Comparison of ENCODE assay signal across 1 cellular context in genomic region chr2:218234487-218234886, GRCh38.
TF ChIP-seq lines count a peak whose summit lies in the region.

No MANE protein-coding gene starts in this region.

TF ChIP-seq in IMR-90, 13 proteins besides CTCF, POLR2A, EP300 and RAD21:
- TF ChIP-seq MXI1 (IDR thresholded peaks at IDR 0.05; ENCODE audit: borderline replicate concordance, low read depth, low read length) (no peak), USF2 (IDR thresholded peaks at IDR 0.05; ENCODE audit: low read depth, low read length) (no peak), MAFK (IDR thresholded peaks at IDR 0.05; ENCODE audit: low read depth, low read length) (no peak), CEBPB (IDR thresholded peaks at IDR 0.05; ENCODE audit: low read depth, low read length) (no peak), ELK1 (IDR thresholded peaks at IDR 0.05; ENCODE audit: borderline replicate concordance, low read depth, low read length) (no peak), BHLHE40 (IDR thresholded peaks at IDR 0.05; ENCODE audit: low read depth, low read length) (no peak), MAZ (IDR thresholded peaks at IDR 0.05; ENCODE audit: borderline replicate concordance, low read depth, low read length) (no peak), SMC3 (IDR thresholded peaks at IDR 0.05; ENCODE audit: low read depth, low read length) (no peak), RFX5 (IDR thresholded peaks at IDR 0.05; ENCODE audit: low read depth, low read length) (no peak), RCOR1 (IDR thresholded peaks at IDR 0.05; ENCODE audit: insufficient replicate concordance, low read length) (no peak), NFE2L2 (IDR thresholded peaks at IDR 0.05; ENCODE audit: low read depth, low read length) (no peak), CHD1 (IDR thresholded peaks at IDR 0.05; ENCODE audit: low read depth, low read length) (no peak)
